ENCODE assay signal across 1 cellular context in genomic region chr5:177363565-177363964, GRCh38.
TF ChIP-seq lines count a peak whose summit lies in the region.

No MANE protein-coding gene starts in this region.

TF ChIP-seq in GM12878, 131 proteins besides CTCF, POLR2A, EP300 and RAD21:
- peak; percentile 71; the same call in 1 of the 2 replicates for TF ChIP-seq NFXL1 (IDR thresholded peaks at IDR 0.05; ENCODE audit: borderline replicate concordance)
- TF ChIP-seq NKRF (conservative IDR thresholded peaks at IDR 0.05), result 0 out of 2 replicates have a peak, but pooled peaks have one; percentile 44
- TF ChIP-seq USF2 (IDR thresholded peaks at IDR 0.05; ENCODE audit: borderline replicate concordance, low read depth, low read length), result no peak
- TF ChIP-seq NRF1 (conservative IDR thresholded peaks at IDR 0.05; ENCODE audit: low read depth, low read length), result no peak
- no peak for TF ChIP-seq TARDBP (IDR thresholded peaks at IDR 0.05; ENCODE audit: borderline replicate concordance)
- peak; percentile 75; the same call in 1 of the 2 replicates for TF ChIP-seq ZNF217 (IDR thresholded peaks at IDR 0.05)
- no peak for TF ChIP-seq HDAC6 (IDR thresholded peaks at IDR 0.05; ENCODE audit: unreplicated experiment)
- TF ChIP-seq SMARCA5 (IDR thresholded peaks at IDR 0.05), result peak; percentile 97
- 0 out of 2 replicates have a peak, but pooled peaks have one; percentile 0 for TF ChIP-seq CBFB (IDR thresholded peaks at IDR 0.05; ENCODE audit: low read depth)
